1 cellular context compared by ENCODE assay signal in genomic region chr4:74097631-74098550, GRCh38.
TF ChIP-seq lines count a peak whose summit lies in the region.

No MANE protein-coding gene starts in this region.

TF ChIP-seq in HCT116, 20 proteins besides CTCF, POLR2A, EP300 and RAD21 (continued from another document):
- TF ChIP-seq ZBTB33 (IDR thresholded peaks at IDR 0.05; ENCODE audit: extremely low read depth, insufficient replicate concordance, low read length) (no peak), YY1 (IDR thresholded peaks at IDR 0.05; ENCODE audit: extremely low read depth, insufficient replicate concordance, low read depth, low read length) (no peak), SRF (IDR thresholded peaks at IDR 0.05; ENCODE audit: low read depth) (no peak), ZFX (IDR thresholded peaks at IDR 0.05) (no peak)
